In the genomic region with DNA sequence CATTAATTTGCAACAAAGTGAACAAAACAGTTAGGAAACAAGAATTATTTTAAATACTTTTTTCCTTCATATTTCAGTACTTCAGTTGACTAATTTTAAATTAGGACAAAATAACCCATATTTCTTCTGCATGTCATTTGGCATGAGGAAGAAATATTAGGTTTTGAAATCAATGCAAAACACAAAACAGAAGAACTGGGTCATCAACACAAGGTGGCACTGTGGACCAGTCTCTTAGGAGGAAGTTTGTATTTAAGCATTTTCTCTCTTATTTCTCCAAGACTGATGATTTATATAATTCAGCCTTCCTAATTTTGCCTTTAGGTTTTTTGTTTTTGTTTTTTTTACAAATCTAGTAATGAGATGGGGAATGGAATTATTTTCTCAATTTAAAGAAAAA, we compare ENCODE assay signal across 9 cellular contexts.
DNase-seq lines count a peak whose midpoint lies in the region; ATAC-seq and TF ChIP-seq lines count a peak whose summit lies in the region.
"Had no signal": no experiment of that assay in that cellular context is flagged by ENCODE, and none has a peak within 500 bp of the region (broad histone marks: within the 10 kb centered on the region; RNA-seq: fewer than 3 reads in every experiment).

No MANE protein-coding gene starts in this region.

- POLR2A ChIA-PET in OCI-LY7 (lab: Charles Lee), result no interaction called here

- no peak for TF ChIP-seq POLR2A in esophagus squamous epithelium (IDR thresholded peaks at IDR 0.05)

- intact Hi-C loops in OCI-LY7 (cut with micrococcal nuclease; ENCODE audit: unreplicated experiment) (no loop called here), esophagus squamous epithelium (cut with DNase I) (no loop called here)

- no peak overlapping the region for H2AFZ ChIP-seq in OCI-LY7 (ENCODE audit: low read length)

- peak; percentile 12 for DNase-seq in DMS153 (lab: John Stamatoyannopoulos, UW)
- no peak for DNase-seq in DMS153 treated with DMSO at 0.1 percent for 48 hours (lab: John Stamatoyannopoulos, UW; ENCODE audit: unreplicated experiment)
- DNase-seq in OCI-LY7 (ENCODE audit: low spot score), result peak; percentile 16
- DNase-seq in esophagus squamous epithelium (lab: John Stamatoyannopoulos, UW), result no peak
- peak; percentile 41 for DNase-seq in retina
- no peak for DNase-seq in T-helper 9 cell
- no peak for DNase-seq in NCI-H128 (lab: John Stamatoyannopoulos, UW; ENCODE audit: unreplicated experiment)

- no peaks in the 10 kb centered on the region; the same call in 1 of the 2 replicates for H3K9me3 ChIP-seq in OCI-LY7 (ENCODE audit: low read length)
- peaks cover 0 to 4% (median 0%) of the 10 kb centered on the region in 3 donors for H3K9me3 ChIP-seq in esophagus squamous epithelium
- H3K9me3 ChIP-seq: BLaER1 had no signal

- no peaks in the 10 kb centered on the region for H3K79me2 ChIP-seq in OCI-LY7 (ENCODE audit: insufficient read depth, low read depth, low read length)

- H3K4me3 ChIP-seq in OCI-LY7 (ENCODE audit: low read depth, low read length, poor library complexity, severe bottlenecking) (no peak overlapping the region), esophagus squamous epithelium (no peak overlapping the region)
- H3K4me3 ChIP-seq: BLaER1 had no signal

- no peaks in the 10 kb centered on the region for H3K9me2 ChIP-seq in OCI-LY7 (ENCODE audit: insufficient read depth, low read length)

- H3K4me2 ChIP-seq in OCI-LY7 (ENCODE audit: low read length), result no peak overlapping the region
- H3K4me2 ChIP-seq: BLaER1 had no signal

- H3K4me1 ChIP-seq in OCI-LY7 (ENCODE audit: insufficient read depth, low read length, poor library complexity, severe bottlenecking), result no peaks in the 10 kb centered on the region
- no peaks in the 10 kb centered on the region for H3K4me1 ChIP-seq in esophagus squamous epithelium
- H3K4me1 ChIP-seq: BLaER1 had no signal

- no peaks in the 10 kb centered on the region for H3K27me3 ChIP-seq in esophagus squamous epithelium
- H3K27me3 ChIP-seq: BLaER1 had no signal

- CTCF ChIA-PET in OCI-LY7 (lab: Charles Lee; ENCODE audit: unreplicated experiment), result no interaction called here

- BruUV-seq in OCI-LY7 (replicated peaks; lab: Mats Ljungman, UMichigan), result no TSS peak

- no peaks in the 10 kb centered on the region for H3K36me3 ChIP-seq in OCI-LY7 (ENCODE audit: insufficient read depth, low read length)
- no peaks in the 10 kb centered on the region for H3K36me3 ChIP-seq in esophagus squamous epithelium
- H3K36me3 ChIP-seq: BLaER1 had no signal

- H3K27ac ChIP-seq in OCI-LY7 (ENCODE audit: low read depth, low read length, poor library complexity, severe bottlenecking) (no peak overlapping the region), esophagus squamous epithelium (no peak overlapping the region)
- H3K27ac ChIP-seq: BLaER1 had no signal

- no peaks in the 10 kb centered on the region for H4K20me1 ChIP-seq in OCI-LY7 (ENCODE audit: insufficient read depth, low read length)
- H4K20me1 ChIP-seq: BLaER1 had no signal

- peak; percentile 68 for ATAC-seq in HG02623 (IDR thresholded peaks at IDR 0.05; ENCODE audit: unreplicated experiment)

- TF ChIP-seq CTCF in OCI-LY7 (conservative IDR thresholded peaks at IDR 0.05; ENCODE audit: low read length) (peak; percentile 80), esophagus squamous epithelium (IDR thresholded peaks at IDR 0.05) (peak; percentile 9 to 53 (median 30))

Comparison
In these comparisons a context has a peak if more than half of its experiments do, and no peak if none do; other contexts are left out.
1. DNase-seq: peak in DMS153 (single experiment), OCI-LY7 (single experiment) and retina (single experiment); none in DMS153 treated with DMSO at 0.1 percent for 48 hours (single experiment), esophagus squamous epithelium (single experiment), T-helper 9 cell (single experiment) and NCI-H128 (single experiment).